Comparison of ENCODE assay signal across 8 cellular contexts in the genomic region with DNA sequence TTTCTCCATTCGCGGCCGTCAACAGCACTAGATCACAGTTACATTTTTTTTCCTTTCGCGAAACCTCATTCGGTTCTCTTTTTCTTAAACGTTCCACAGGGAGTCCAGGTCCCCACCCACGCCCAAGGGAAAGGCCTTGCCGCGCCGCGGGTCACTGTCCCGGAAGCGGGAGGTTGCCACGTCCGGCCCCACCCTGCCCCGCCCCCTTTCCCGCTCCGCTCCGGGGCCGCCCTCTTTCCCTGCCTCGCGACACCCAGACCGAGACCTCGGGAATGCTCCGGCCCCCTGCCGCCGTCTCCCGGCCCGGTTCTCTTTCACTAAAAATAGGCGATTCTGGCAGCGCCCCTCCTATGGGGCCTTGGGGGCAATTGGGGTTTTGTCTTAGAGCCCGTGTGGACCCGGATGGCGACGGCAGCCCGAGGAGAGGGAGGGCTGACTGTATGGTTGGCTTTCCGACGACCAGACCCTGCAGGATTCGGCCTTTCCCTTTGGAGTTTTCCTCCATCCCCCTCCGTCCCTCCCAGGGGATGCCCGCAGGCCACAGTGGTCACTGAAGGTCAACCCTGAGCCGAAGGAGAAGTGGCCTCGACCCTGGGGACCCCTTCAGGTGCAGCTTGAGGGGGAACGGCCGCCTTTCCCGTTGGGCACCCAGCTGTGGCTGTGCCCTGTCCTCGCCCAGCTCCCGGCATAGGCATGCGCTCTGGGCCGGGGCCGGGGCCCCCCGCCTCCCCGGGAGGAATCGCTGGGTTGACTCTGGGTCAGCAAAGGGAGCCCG. TPM values are rescaled to one million over a fixed set of nuclear protein-coding genes. Genes with fewer than 3 reads are reported as not detected.
DNase-seq lines count a peak whose midpoint lies in the region; ATAC-seq and TF ChIP-seq lines count a peak whose summit lies in the region.

No MANE protein-coding gene starts in this region.

- H3K36me3 ChIP-seq in CD4-positive, CD25-positive, alpha-beta regulatory T cell (ENCODE audit: control insufficient read depth, insufficient read depth, low read length), result peaks cover 8% of the 10 kb centered on the region
- H3K36me3 ChIP-seq in gastroesophageal sphincter (peaks cover 0 to 20% of the 10 kb centered on the region in 2 donors), ovary (no peaks in the 10 kb centered on the region), transverse colon (peaks cover 0 to 6% (median 3%) of the 10 kb centered on the region in 4 donors)

- H3K27me3 ChIP-seq in CD4-positive, CD25-positive, alpha-beta regulatory T cell (ENCODE audit: control insufficient read depth, insufficient read depth, low read length), result no peaks in the 10 kb centered on the region
- H3K27me3 ChIP-seq in gastroesophageal sphincter, result no peaks in the 10 kb centered on the region
- no peaks in the 10 kb centered on the region for H3K27me3 ChIP-seq in ovary
- no peaks in the 10 kb centered on the region for H3K27me3 ChIP-seq in transverse colon

- TF ChIP-seq EP300 in gastroesophageal sphincter (IDR thresholded peaks at IDR 0.05) (no peak), ovary (IDR thresholded peaks at IDR 0.05) (peak; percentile 39), transverse colon (IDR thresholded peaks at IDR 0.05; ENCODE audit: low read depth) (no peak)

- DNase-seq in CD4-positive, CD25-positive, alpha-beta regulatory T cell, result peak; percentile 55 to 82 (median 74)
- DNase-seq in M059J (ENCODE audit: low read depth) (peak; percentile 85), ovary (peak; percentile 87 to 92 (median 91)), transverse colon (peak; percentile 95), NCI-H1092 (lab: John Stamatoyannopoulos, UW) (no peak)
- peak; percentile 74 for DNase-seq in activated T-helper 2 cell treated with anti-CD3 and anti-CD28 coated beads, Interferon-gamma antibody, Interleukin-2, Interleukin-4, amounts not matched to agents 10 μg/mL and 5 μg/mL and 100 μg/mL, durations not matched to agents 14 hours and 24 hours and 36 hours (ENCODE audit: low spot score)

- no peaks in the 10 kb centered on the region for H3K9me3 ChIP-seq in CD4-positive, CD25-positive, alpha-beta regulatory T cell (ENCODE audit: control insufficient read depth in 2 of 2, low read length in 2 of 2)
- no peaks in the 10 kb centered on the region for H3K9me3 ChIP-seq in gastroesophageal sphincter
- no peaks in the 10 kb centered on the region for H3K9me3 ChIP-seq in ovary
- H3K9me3 ChIP-seq in transverse colon, result no peaks in the 10 kb centered on the region

- intact Hi-C loops in activated T-helper 2 cell treated with anti-CD3 and anti-CD28 coated beads, Interferon-gamma antibody, Interleukin-2, Interleukin-4, amounts not matched to agents 10 μg/mL and 5 μg/mL and 100 μg/mL, durations not matched to agents 14 hours and 24 hours and 36 hours (cut with micrococcal nuclease), result loop anchor here (1.0 to 10.0 kb wide), 3 partner anchors 15 to 1622 kb away; partner anchors contain the start of genes HNRNPH1, TRIM52 and ZFP62
- intact Hi-C loops in ovary (cut with DNase I) (loop anchor here in 1 of 4 donors (10.0 kb wide), 1 partner anchor 432 kb away; no protein-coding TSS in a partner anchor), transverse colon (cut with DNase I; ENCODE audit: low total_unique reads) (loop anchor here (10.0 kb wide), 1 partner anchor 62 kb away; no protein-coding TSS in a partner anchor)

- H3K4me1 Mint-ChIP-seq in CD4-positive, CD25-positive, alpha-beta regulatory T cell, result peaks cover 22 to 89% (median 59%) of the 10 kb centered on the region in 4 donors
- H3K4me1 Mint-ChIP-seq in activated T-helper 2 cell treated with anti-CD3 and anti-CD28 coated beads, Interferon-gamma antibody, Interleukin-2, Interleukin-4, amounts not matched to agents 10 μg/mL and 5 μg/mL and 100 μg/mL, durations not matched to agents 14 hours and 24 hours and 36 hours (ENCODE audit: low read depth), result peaks cover 46% of the 10 kb centered on the region

- peak in 3 of 4 experiments; percentile 3 to 36 (median 9) for TF ChIP-seq CTCF in gastroesophageal sphincter (IDR thresholded peaks at IDR 0.05)
- TF ChIP-seq CTCF in ovary (IDR thresholded peaks at IDR 0.05), result no peak
- peak in 1 of 5 experiments; percentile 19 for TF ChIP-seq CTCF in transverse colon (IDR thresholded peaks at IDR 0.05)

- 0 to 10% methylated on average over 2 to 6 of the region's 56 CpGs for WGBS in gastroesophageal sphincter (ENCODE audit: low coverage in 1 of 2), 2 donors
- 0% methylated on average over 54 to 56 of the region's 56 CpGs for WGBS in ovary, 3 donors
- whole genome bisulfite sequencing in transverse colon (ENCODE audit: low coverage in 1 of 2), 2 donors, result 1% methylated on average over 43 of the region's 56 CpGs; no CpG with 5 or more reads in 1 of the 2 donors

- H3K36me3 Mint-ChIP-seq in CD4-positive, CD25-positive, alpha-beta regulatory T cell, result peaks cover 17% of the 10 kb centered on the region
- H3K36me3 Mint-ChIP-seq in activated T-helper 2 cell treated with anti-CD3 and anti-CD28 coated beads, Interferon-gamma antibody, Interleukin-2, Interleukin-4, amounts not matched to agents 10 μg/mL and 5 μg/mL and 100 μg/mL, durations not matched to agents 14 hours and 24 hours and 36 hours (ENCODE audit: low read depth), result peaks cover 51% of the 10 kb centered on the region

- in situ Hi-C loops in transverse colon (cut with MboI; ENCODE audit: low pct_ligation_motif_present in 1 of 4, low pct_unique_long_range_greater_than_20kb in 1 of 4, low sequenced_read_pairs in 3 of 4), result no loop called here

- H3K4me3 Mint-ChIP-seq in CD4-positive, CD25-positive, alpha-beta regulatory T cell, result peak overlapping the region; percentile 93 to 99 (median 96)
- peak overlapping the region; percentile 82 for H3K4me3 Mint-ChIP-seq in activated T-helper 2 cell treated with anti-CD3 and anti-CD28 coated beads, Interferon-gamma antibody, Interleukin-2, Interleukin-4, amounts not matched to agents 10 μg/mL and 5 μg/mL and 100 μg/mL, durations not matched to agents 14 hours and 24 hours and 36 hours (ENCODE audit: low read depth)

- H3K9me3 Mint-ChIP-seq in CD4-positive, CD25-positive, alpha-beta regulatory T cell, result no peaks in the 10 kb centered on the region
- no peaks in the 10 kb centered on the region for H3K9me3 Mint-ChIP-seq in activated T-helper 2 cell treated with anti-CD3 and anti-CD28 coated beads, Interferon-gamma antibody, Interleukin-2, Interleukin-4, amounts not matched to agents 10 μg/mL and 5 μg/mL and 100 μg/mL, durations not matched to agents 14 hours and 24 hours and 36 hours

- peak overlapping the region; percentile 91 for H3K27ac ChIP-seq in CD4-positive, CD25-positive, alpha-beta regulatory T cell (ENCODE audit: insufficient read depth, low read length, poor library complexity, severe bottlenecking)
- H3K27ac ChIP-seq in gastroesophageal sphincter, result peak overlapping the region; percentile 84 to 97 (median 94)
- peak overlapping the region; percentile 78 to 92 for H3K27ac ChIP-seq in ovary
- peak overlapping the region; percentile 96 to 97 (median 97) for H3K27ac ChIP-seq in transverse colon

- ATAC-seq in CD4-positive, CD25-positive, alpha-beta regulatory T cell (ENCODE audit: low read depth in 2 of 2), result peak; percentile 30 to 35
- ATAC-seq in GM21723 (IDR thresholded peaks at IDR 0.05; ENCODE audit: unreplicated experiment) (peak; percentile 46), gastroesophageal sphincter (peak; percentile 89)

- peak overlapping the region; percentile 97 to 99 (median 99) for H3K27ac Mint-ChIP-seq in CD4-positive, CD25-positive, alpha-beta regulatory T cell
- peak overlapping the region; percentile 99 for H3K27ac Mint-ChIP-seq in activated T-helper 2 cell treated with anti-CD3 and anti-CD28 coated beads, Interferon-gamma antibody, Interleukin-2, Interleukin-4, amounts not matched to agents 10 μg/mL and 5 μg/mL and 100 μg/mL, durations not matched to agents 14 hours and 24 hours and 36 hours

- H3K4me3 ChIP-seq in CD4-positive, CD25-positive, alpha-beta regulatory T cell (ENCODE audit: low read depth, low read length), result peak overlapping the region; percentile 78
- H3K4me3 ChIP-seq in gastroesophageal sphincter (peak overlapping the region; percentile 63 to 76), ovary (peak overlapping the region; percentile 85), transverse colon (peak overlapping the region; percentile 54 to 86 (median 69))

- H3K4me1 ChIP-seq in CD4-positive, CD25-positive, alpha-beta regulatory T cell (ENCODE audit: control insufficient read depth, insufficient read depth, low read length, poor library complexity, severe bottlenecking), result peaks cover 81% of the 10 kb centered on the region
- H3K4me1 ChIP-seq in gastroesophageal sphincter, result peaks cover 0 to 79% (median 41%) of the 10 kb centered on the region in 3 donors
- H3K4me1 ChIP-seq in ovary (ENCODE audit: insufficient read depth), result peaks cover 18% of the 10 kb centered on the region
- H3K4me1 ChIP-seq in transverse colon, result peaks cover 48 to 69% (median 63%) of the 10 kb centered on the region in 4 donors

- no peaks in the 10 kb centered on the region for H3K27me3 Mint-ChIP-seq in CD4-positive, CD25-positive, alpha-beta regulatory T cell
- no peaks in the 10 kb centered on the region for H3K27me3 Mint-ChIP-seq in activated T-helper 2 cell treated with anti-CD3 and anti-CD28 coated beads, Interferon-gamma antibody, Interleukin-2, Interleukin-4, amounts not matched to agents 10 μg/mL and 5 μg/mL and 100 μg/mL, durations not matched to agents 14 hours and 24 hours and 36 hours (ENCODE audit: low read depth)

- TF ChIP-seq POLR2A in gastroesophageal sphincter (IDR thresholded peaks at IDR 0.05), result peak; percentile 50 to 74
- TF ChIP-seq POLR2A in ovary (IDR thresholded peaks at IDR 0.05), result peak; percentile 76
- peak; percentile 84 for TF ChIP-seq POLR2A in transverse colon (IDR thresholded peaks at IDR 0.05)

RNA-seq across cellular contexts. Expression of gene RACK1, which starts 2.8 kb away (rescaled TPM):
- 1,838 TPM for total RNA-seq in CD4-positive, CD25-positive, alpha-beta regulatory T cell
- 1,000 to 10,000 TPM; 2,227 to 2,760 (median 2,470) TPM for polyA plus RNA-seq in CD4-positive, CD25-positive, alpha-beta regulatory T cell
- total RNA-seq in M059J (2014; rRNA removed; shearing (Covaris generic)), result 1,818 and 1,864 TPM in 2 replicates
- 2,110 and 2,123 TPM in 2 replicates for total RNA-seq in activated T-helper 2 cell treated with anti-CD3 and anti-CD28 coated beads, Interferon-gamma antibody, Interleukin-2, Interleukin-4, amounts not matched to agents 10 μg/mL and 5 μg/mL and 100 μg/mL, durations not matched to agents 14 hours and 24 hours and 36 hours
- total RNA-seq in gastroesophageal sphincter (1,000 to 10,000 TPM; 1,300 to 1,812 (median 1,580) TPM), ovary (1,000 to 10,000 TPM; 2,570 to 4,531 (median 3,203) TPM), transverse colon (1,000 to 10,000 TPM; 1,633 to 1,930 (median 1,753) TPM)
- 1,000 to 10,000 TPM; 2,702 to 4,895 TPM for polyA plus RNA-seq in ovary

RNA-seq across cellular contexts. Expression of gene TRIM52, which starts 14.5 kb away (rescaled TPM):
- total RNA-seq in CD4-positive, CD25-positive, alpha-beta regulatory T cell, result 40.3 TPM
- 10 to 100 TPM; 28.0 to 39.9 (median 35.0) TPM for polyA plus RNA-seq in CD4-positive, CD25-positive, alpha-beta regulatory T cell
- 2.2 and 5.7 TPM in 2 replicates for total RNA-seq in M059J (2014; rRNA removed; shearing (Covaris generic))
- 15.5 and 16.9 TPM in 2 replicates for total RNA-seq in activated T-helper 2 cell treated with anti-CD3 and anti-CD28 coated beads, Interferon-gamma antibody, Interleukin-2, Interleukin-4, amounts not matched to agents 10 μg/mL and 5 μg/mL and 100 μg/mL, durations not matched to agents 14 hours and 24 hours and 36 hours
- total RNA-seq in gastroesophageal sphincter (10 to 100 TPM; 15.9 to 34.7 (median 22.2) TPM), ovary (10 to 100 TPM; 13.0 to 18.8 (median 17.2) TPM), transverse colon (10 to 100 TPM; 14.7 to 24.3 (median 20.4) TPM)
- 10 to 100 TPM; 13.5 to 15.3 TPM for polyA plus RNA-seq in ovary

RNA-seq across cellular contexts. Expression of gene TRIM41, which starts 23.4 kb away (rescaled TPM):
- 40.8 TPM for total RNA-seq in CD4-positive, CD25-positive, alpha-beta regulatory T cell
- 1 to 10 TPM in 2 of 4 donors, under 1 TPM in 2; 0.67 to 1.6 (median 0.87) TPM for polyA plus RNA-seq in CD4-positive, CD25-positive, alpha-beta regulatory T cell
- total RNA-seq in M059J (2014; rRNA removed; shearing (Covaris generic)), result 6.5 and 9.0 TPM in 2 replicates
- total RNA-seq in activated T-helper 2 cell treated with anti-CD3 and anti-CD28 coated beads, Interferon-gamma antibody, Interleukin-2, Interleukin-4, amounts not matched to agents 10 μg/mL and 5 μg/mL and 100 μg/mL, durations not matched to agents 14 hours and 24 hours and 36 hours, result 32.2 and 33.0 TPM in 2 replicates
- total RNA-seq in gastroesophageal sphincter (10 to 100 TPM in 3 of 4 donors, 1 to 10 TPM in 1; 9.7 to 17.6 (median 12.1) TPM), ovary (10 to 100 TPM in 6 of 7 donors, 1 to 10 TPM in 1; 8.2 to 22.7 (median 17.6) TPM), transverse colon (10 to 100 TPM; 17.9 to 23.9 (median 18.7) TPM)
- 10 to 100 TPM; 11.1 to 13.2 TPM for polyA plus RNA-seq in ovary

RNA-seq across cellular contexts. Expression of gene TRIM7, which starts 41.5 kb away (rescaled TPM):
- total RNA-seq in CD4-positive, CD25-positive, alpha-beta regulatory T cell, result 0.72 TPM
- polyA plus RNA-seq in CD4-positive, CD25-positive, alpha-beta regulatory T cell, result under 1 TPM in 2 of 4 donors, not detected in 2; 0.16 to 0.47 TPM
- total RNA-seq in M059J (2014; rRNA removed; shearing (Covaris generic)), result 1.6 and 3.2 TPM in 2 replicates
- 3.9 and 4.8 TPM in 2 replicates for total RNA-seq in activated T-helper 2 cell treated with anti-CD3 and anti-CD28 coated beads, Interferon-gamma antibody, Interleukin-2, Interleukin-4, amounts not matched to agents 10 μg/mL and 5 μg/mL and 100 μg/mL, durations not matched to agents 14 hours and 24 hours and 36 hours
- total RNA-seq in gastroesophageal sphincter, result 10 to 100 TPM in 1 of 4 donors, 1 to 10 TPM in 3; 3.0 to 11.0 (median 4.7) TPM
- 1 to 10 TPM in 2 of 7 donors, under 1 TPM in 5; 0.34 to 2.9 (median 0.93) TPM for total RNA-seq in ovary
- under 1 TPM; 0.45 to 0.82 TPM for polyA plus RNA-seq in ovary
- total RNA-seq in transverse colon, result 10 to 100 TPM in 1 of 4 donors, 1 to 10 TPM in 2, not detected in 1; 2.5 to 16.7 (median 7.5) TPM

Comparison
In these comparisons a context has a peak if more than half of its experiments do, and no peak if none do; other contexts are left out.
1. ATAC-seq: peak in every context shown above with its lines; median percentile 89 in gastroesophageal sphincter; 46 in GM21723; 32 in CD4-positive, CD25-positive, alpha-beta regulatory T cell.
2. CTCF ChIP-seq: peak in gastroesophageal sphincter (3 of 4); none in ovary (0 of 3).
3. Peak in every context shown above with its lines, with median percentiles within 50 percentile points of each other: H3K27ac ChIP-seq, H3K4me3 ChIP-seq and POLR2A ChIP-seq.